ENCODE assay signal across 22 cellular contexts in genomic region chr2:186517090-186517489, GRCh38.
"Had no signal": no experiment of that assay in that cellular context is flagged by ENCODE, and none has a peak within 500 bp of the region (broad histone marks: within the 10 kb centered on the region; RNA-seq: fewer than 3 reads in every experiment).

No MANE protein-coding gene starts in this region.

- DNase-seq: colonic mucosa; effector CD8-positive, alpha-beta T cell; erythroblast; esophagus squamous epithelium; foreskin fibroblast; gastrocnemius medialis; head of caudate nucleus; kidney; natural killer cell; occipital lobe; pancreas; stimulated activated CD4-positive, alpha-beta T cell treated with anti-CD3 and anti-CD28 coated beads, Interleukin-2, amount 100 ng/mL, for 24 hours; stimulated activated CD4-positive, alpha-beta T cell treated with anti-CD3 and anti-CD28 coated beads, Interleukin-4, amount 100 ng/mL, for 24 hours; stimulated activated naive CD4-positive, alpha-beta T cell treated with Interleukin-2 at 50 U/mL for 16 hours; stomach; thyroid gland; trophoblast cell had no signal

- H3K27ac ChIP-seq: colonic mucosa, esophagus squamous epithelium, gastrocnemius medialis, pancreas, stomach had no signal

- H3K9me3 ChIP-seq: colonic mucosa, esophagus squamous epithelium, gastrocnemius medialis, pancreas, stomach, thyroid gland had no signal

- H3K4me3 ChIP-seq: colonic mucosa, esophagus squamous epithelium, gastrocnemius medialis, lung, pancreas, stomach, thyroid gland had no signal

- ATAC-seq: gastrocnemius medialis; left lobe of liver; natural killer cell; pancreas; sciatic nerve; stimulated activated effector memory CD8-positive, alpha-beta T cell treated with anti-CD3 and anti-CD28 coated beads, Interleukin-12 subunit alpha, Interleukin-12 subunit beta, amount 100 ng/mL, for 72 hours had no signal

- H3K36me3 ChIP-seq: colonic mucosa, thyroid gland had no signal

- H3K4me1 ChIP-seq: colonic mucosa, gastrocnemius medialis had no signal

- H3K27me3 ChIP-seq: colonic mucosa, esophagus squamous epithelium, gastrocnemius medialis, pancreas, stomach, thyroid gland had no signal

- FAIRE-seq: endothelial cell of umbilical vein, kidney, pancreas had no signal
